ENCODE assay signal across 8 cellular contexts in the genomic region with DNA sequence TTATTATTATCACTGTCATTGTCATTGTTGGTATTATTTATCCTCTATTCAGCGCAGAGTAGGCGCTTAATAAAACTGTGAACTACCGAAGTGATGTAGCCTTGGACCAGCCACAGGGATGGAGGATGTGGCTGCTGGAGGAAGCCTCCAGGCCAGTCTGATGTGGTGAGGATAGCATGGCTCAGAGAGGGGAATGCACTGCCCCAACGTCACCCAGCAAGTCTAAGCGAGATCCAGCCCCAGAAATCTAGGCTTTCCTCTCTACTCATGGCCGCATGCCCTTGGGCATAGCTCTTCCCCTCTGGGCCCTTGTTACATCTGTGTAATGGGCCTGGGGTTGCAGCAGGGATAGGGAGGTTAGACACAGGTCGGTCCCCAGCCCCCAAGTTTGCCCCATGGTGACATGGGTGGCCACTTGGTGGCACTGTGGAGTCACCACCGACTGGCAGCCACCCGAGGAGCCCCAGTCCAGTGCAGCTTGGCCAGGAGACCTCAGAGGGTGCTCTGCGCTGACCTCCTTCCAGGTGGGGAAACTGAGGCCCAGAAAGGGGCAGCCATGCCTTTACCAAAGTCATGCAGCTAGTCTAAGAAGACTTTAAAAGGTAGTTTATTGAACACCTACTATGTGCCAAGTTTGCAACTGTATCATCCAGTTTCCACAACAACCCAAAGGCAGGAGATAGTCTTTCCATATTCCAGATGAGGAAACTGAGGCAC.
DNase-seq lines count a peak whose midpoint lies in the region; ATAC-seq and TF ChIP-seq lines count a peak whose summit lies in the region.

No MANE protein-coding gene starts in this region.

- H3K27me3 ChIP-seq in body of pancreas (no peaks in the 10 kb centered on the region), thoracic aorta (replicated peaks; ENCODE audit: insufficient read depth) (no peaks in the 10 kb centered on the region)

- H3K4me3 ChIP-seq in body of pancreas: no peak overlapping the region
- no peak overlapping the region for H3K4me3 ChIP-seq in thoracic aorta

- peak; percentile 68 to 88 (median 78) for TF ChIP-seq CTCF in body of pancreas (IDR thresholded peaks at IDR 0.05)
- TF ChIP-seq CTCF in thoracic aorta (IDR thresholded peaks at IDR 0.05): peak; percentile 77

- 40 to 43% methylated on average over 7 to 10 of the region's 10 CpGs for WGBS in body of pancreas, 2 donors

- no peak for TF ChIP-seq POLR2A in body of pancreas (IDR thresholded peaks at IDR 0.05)

- DNase-seq in activated CD8-positive, alpha-beta memory T cell treated with anti-CD3 and anti-CD28 coated beads for 24 hours: peak; percentile 57
- DNase-seq in activated CD8-positive, alpha-beta memory T cell treated with anti-CD3 and anti-CD28 coated beads, Interleukin-2, amount 50 U/mL, for 4 hours: no peak
- DNase-seq in NCI-H69 (lab: John Stamatoyannopoulos, UW) (peak; percentile 32), body of pancreas (peak; percentile 73 to 82 (median 76)), left kidney (ENCODE audit: low read depth, low spot score) (peak; percentile 68), thoracic aorta (ENCODE audit: low spot score) (no peak), cerebellum (ENCODE audit: low spot score) (no peak)

- H3K27ac ChIP-seq in body of pancreas (no peak overlapping the region), thoracic aorta (no peak overlapping the region)

- ATAC-seq in body of pancreas (peak; percentile 89), thoracic aorta (ENCODE audit: insufficient number of reproducible peaks, low FRiP score, low read depth) (no peak), GM21526 (IDR thresholded peaks at IDR 0.05; ENCODE audit: low FRiP score, unreplicated experiment) (no peak)

- no peaks in the 10 kb centered on the region for H3K9me3 ChIP-seq in body of pancreas
- H3K9me3 ChIP-seq in thoracic aorta: no peaks in the 10 kb centered on the region

- intact Hi-C loops in body of pancreas (cut with DNase I): loop anchor here (10.0 kb wide), 1 partner anchor 399 kb away; the partner anchor contains the start of gene MN1

- H3K4me1 ChIP-seq in body of pancreas (peaks cover 8% of the 10 kb centered on the region), thoracic aorta (ENCODE audit: control insufficient read depth in 1 of 2, low read depth in 2 of 2) (peaks cover 0 to 8% of the 10 kb centered on the region in 2 donors)

- H3K36me3 ChIP-seq in body of pancreas (replicated peaks in 1 of 2; ENCODE audit: insufficient read depth in 1 of 2, low read depth in 2 of 2) (no peaks in the 10 kb centered on the region), thoracic aorta (no peaks in the 10 kb centered on the region)

Comparison
In these comparisons a context has a peak if more than half of its experiments do, and no peak if none do; other contexts are left out.
1. DNase-seq: peak in activated CD8-positive, alpha-beta memory T cell treated with anti-CD3 and anti-CD28 coated beads for 24 hours (single experiment), NCI-H69 (single experiment), body of pancreas (4 of 4) and left kidney (single experiment); none in activated CD8-positive, alpha-beta memory T cell treated with anti-CD3 and anti-CD28 coated beads, Interleukin-2, amount 50 U/mL, for 4 hours (single experiment), thoracic aorta (single experiment) and cerebellum (single experiment).